ENCODE assay signal across 1 cellular context in the genomic region with DNA sequence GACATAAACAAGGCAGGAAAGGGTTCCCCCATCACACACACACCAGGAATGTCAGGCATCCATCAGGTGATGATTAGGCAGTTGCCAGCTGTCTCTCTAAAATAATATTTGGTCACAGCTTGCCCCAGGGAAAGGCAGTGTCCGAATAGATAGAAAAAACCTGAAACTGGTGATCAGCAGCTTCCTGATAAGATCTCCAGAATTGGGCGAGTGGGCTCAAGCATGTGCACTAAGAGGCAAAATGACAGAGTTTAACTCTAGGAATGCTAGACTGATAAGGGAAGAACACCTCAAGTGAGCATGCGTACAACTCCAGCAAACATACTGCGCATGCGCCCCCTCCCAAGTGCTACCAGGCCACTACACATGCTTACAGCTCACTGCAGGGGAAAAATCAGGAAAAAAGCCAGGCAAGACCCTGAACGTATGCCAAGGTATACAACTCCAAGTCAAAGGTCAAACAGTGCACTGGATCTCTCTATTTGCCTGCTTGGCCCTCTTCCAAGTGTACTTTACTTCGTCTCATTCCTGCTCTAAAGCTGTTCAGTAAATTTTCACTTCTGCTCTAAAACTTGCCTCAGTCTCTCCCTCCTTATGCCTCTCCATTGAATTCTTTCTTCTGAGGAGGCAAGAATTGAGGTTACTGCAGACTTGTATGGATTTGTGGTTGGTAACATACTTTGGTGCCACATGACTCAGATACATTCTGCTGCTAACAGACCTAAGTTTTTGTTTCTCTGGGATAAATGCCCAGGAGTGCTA.
A peak's percentile ranks its signal among the peaks of the same experiment; 100 is the strongest.
TF ChIP-seq lines count a peak whose summit lies in the region.

No MANE protein-coding gene starts in this region.

TF ChIP-seq in HepG2, 621 proteins besides CTCF, POLR2A, EP300 and RAD21 (continued from another document and continues in another):
- TF ChIP-seq, protein P1, sequence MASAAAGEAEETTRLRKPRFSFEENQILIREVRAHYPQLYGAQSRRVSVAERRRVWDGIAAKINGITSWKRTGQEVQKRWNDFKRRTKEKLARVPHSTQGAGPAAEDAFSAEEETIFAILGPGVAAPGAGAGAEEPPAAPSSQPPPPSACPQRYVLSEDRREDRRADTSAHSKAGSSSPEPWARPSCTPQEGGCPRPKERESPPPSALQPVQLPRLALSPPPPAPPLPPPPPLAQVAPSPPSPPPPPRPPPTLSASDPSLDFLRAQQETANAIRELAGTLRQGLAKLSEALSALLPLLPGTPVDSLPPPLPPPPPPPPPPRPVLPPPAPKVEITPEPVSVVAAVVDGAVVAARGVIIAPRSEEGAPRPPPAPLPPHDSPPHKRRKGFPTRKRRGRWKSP (CRISPR knock-in tag; IDR thresholded peaks at IDR 0.05): peak; percentile 52; the same call in 1 of the 2 replicates
- TF ChIP-seq IRX3 (CRISPR knock-in tag; IDR thresholded peaks at IDR 0.05; ENCODE audit: borderline replicate concordance, low read depth): no peak
- TF ChIP-seq RFXANK (CRISPR knock-in tag; IDR thresholded peaks at IDR 0.05): no peak
- no peak; the same call in 1 of the 2 replicates for TF ChIP-seq HOXA5 (CRISPR knock-in tag; IDR thresholded peaks at IDR 0.05)
- TF ChIP-seq, protein P2, sequence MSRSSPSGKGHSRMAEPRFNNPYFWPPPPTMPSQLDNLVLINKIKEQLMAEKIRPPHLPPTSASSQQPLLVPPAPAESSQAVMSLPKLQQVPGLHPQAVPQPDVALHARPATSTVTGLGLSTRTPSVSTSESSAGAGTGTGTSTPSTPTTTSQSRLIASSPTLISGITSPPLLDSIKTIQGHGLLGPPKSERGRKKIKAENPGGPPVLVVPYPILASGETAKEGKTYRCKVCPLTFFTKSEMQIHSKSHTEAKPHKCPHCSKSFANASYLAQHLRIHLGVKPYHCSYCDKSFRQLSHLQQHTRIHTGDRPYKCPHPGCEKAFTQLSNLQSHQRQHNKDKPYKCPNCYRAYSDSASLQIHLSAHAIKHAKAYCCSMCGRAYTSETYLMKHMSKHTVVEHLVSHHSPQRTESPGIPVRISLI (CRISPR knock-in tag; IDR thresholded peaks at IDR 0.05; ENCODE audit: borderline replicate concordance): peak; percentile 82; the same call in 1 of the 2 replicates
- TF ChIP-seq HNRNPH1 (optimal IDR thresholded peaks at IDR 0.05; ENCODE audit: low read depth, low read length): no peak
- TF ChIP-seq KLF9 (CRISPR knock-in tag; IDR thresholded peaks at IDR 0.05; ENCODE audit: low read depth): no peak
- TF ChIP-seq HMG20A (CRISPR knock-in tag; IDR thresholded peaks at IDR 0.05; ENCODE audit: borderline replicate concordance): peak; percentile 83
- TF ChIP-seq AKAP8 (CRISPR knock-in tag; IDR thresholded peaks at IDR 0.05): no peak
- no peak for TF ChIP-seq BRD4 (CRISPR knock-in tag; IDR thresholded peaks at IDR 0.05)
- TF ChIP-seq, protein P3, sequence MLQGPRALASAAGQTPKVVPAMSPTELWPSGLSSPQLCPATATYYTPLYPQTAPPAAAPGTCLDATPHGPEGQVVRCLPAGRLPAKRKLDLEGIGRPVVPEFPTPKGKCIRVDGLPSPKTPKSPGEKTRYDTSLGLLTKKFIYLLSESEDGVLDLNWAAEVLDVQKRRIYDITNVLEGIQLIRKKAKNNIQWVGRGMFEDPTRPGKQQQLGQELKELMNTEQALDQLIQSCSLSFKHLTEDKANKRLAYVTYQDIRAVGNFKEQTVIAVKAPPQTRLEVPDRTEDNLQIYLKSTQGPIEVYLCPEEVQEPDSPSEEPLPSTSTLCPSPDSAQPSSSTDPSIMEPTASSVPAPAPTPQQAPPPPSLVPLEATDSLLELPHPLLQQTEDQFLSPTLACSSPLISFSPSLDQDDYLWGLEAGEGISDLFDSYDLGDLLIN (CRISPR knock-in tag; IDR thresholded peaks at IDR 0.05; ENCODE audit: borderline replicate concordance): no peak
- TF ChIP-seq CEBPB (IDR thresholded peaks at IDR 0.05; ENCODE audit: borderline replicate concordance, low read depth, low read length): no peak
- TF ChIP-seq, protein P4, sequence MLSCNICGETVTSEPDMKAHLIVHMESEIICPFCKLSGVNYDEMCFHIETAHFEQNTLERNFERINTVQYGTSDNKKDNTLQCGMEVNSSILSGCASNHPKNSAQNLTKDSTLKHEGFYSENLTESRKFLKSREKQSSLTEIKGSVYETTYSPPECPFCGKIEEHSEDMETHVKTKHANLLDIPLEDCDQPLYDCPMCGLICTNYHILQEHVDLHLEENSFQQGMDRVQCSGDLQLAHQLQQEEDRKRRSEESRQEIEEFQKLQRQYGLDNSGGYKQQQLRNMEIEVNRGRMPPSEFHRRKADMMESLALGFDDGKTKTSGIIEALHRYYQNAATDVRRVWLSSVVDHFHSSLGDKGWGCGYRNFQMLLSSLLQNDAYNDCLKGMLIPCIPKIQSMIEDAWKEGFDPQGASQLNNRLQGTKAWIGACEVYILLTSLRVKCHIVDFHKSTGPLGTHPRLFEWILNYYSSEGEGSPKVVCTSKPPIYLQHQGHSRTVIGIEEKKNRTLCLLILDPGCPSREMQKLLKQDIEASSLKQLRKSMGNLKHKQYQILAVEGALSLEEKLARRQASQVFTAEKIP (CRISPR knock-in tag; IDR thresholded peaks at IDR 0.05; ENCODE audit: borderline replicate concordance): no peak
- no peak for TF ChIP-seq AGO2 (optimal IDR thresholded peaks at IDR 0.05; ENCODE audit: low read depth, low read length)
- TF ChIP-seq ZNF280D (CRISPR knock-in tag; IDR thresholded peaks at IDR 0.05): no peak
- TF ChIP-seq ZNF747 (CRISPR knock-in tag; IDR thresholded peaks at IDR 0.05; ENCODE audit: borderline replicate concordance): no peak
- TF ChIP-seq FOXA3 (CRISPR knock-in tag; IDR thresholded peaks at IDR 0.05): peak; percentile 91
- TF ChIP-seq, protein P5, sequence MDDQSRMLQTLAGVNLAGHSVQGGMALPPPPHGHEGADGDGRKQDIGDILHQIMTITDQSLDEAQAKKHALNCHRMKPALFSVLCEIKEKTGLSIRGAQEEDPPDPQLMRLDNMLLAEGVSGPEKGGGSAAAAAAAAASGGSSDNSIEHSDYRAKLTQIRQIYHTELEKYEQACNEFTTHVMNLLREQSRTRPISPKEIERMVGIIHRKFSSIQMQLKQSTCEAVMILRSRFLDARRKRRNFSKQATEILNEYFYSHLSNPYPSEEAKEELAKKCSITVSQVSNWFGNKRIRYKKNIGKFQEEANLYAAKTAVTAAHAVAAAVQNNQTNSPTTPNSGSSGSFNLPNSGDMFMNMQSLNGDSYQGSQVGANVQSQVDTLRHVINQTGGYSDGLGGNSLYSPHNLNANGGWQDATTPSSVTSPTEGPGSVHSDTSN (CRISPR knock-in tag; IDR thresholded peaks at IDR 0.05; ENCODE audit: borderline replicate concordance): no peak
- peak; percentile 55; the same call in 1 of the 2 replicates for TF ChIP-seq MYC (CRISPR knock-in tag; IDR thresholded peaks at IDR 0.05; ENCODE audit: borderline replicate concordance)
- TF ChIP-seq AHR (CRISPR knock-in tag; IDR thresholded peaks at IDR 0.05): no peak
- TF ChIP-seq ATF7 (IDR thresholded peaks at IDR 0.05): no peak
- no peak for TF ChIP-seq ATF7 (CRISPR knock-in tag; IDR thresholded peaks at IDR 0.05)
- no peak for TF ChIP-seq CENPT (CRISPR knock-in tag; IDR thresholded peaks at IDR 0.05; ENCODE audit: low read depth)
- no peak for TF ChIP-seq SNAI1 (CRISPR knock-in tag; IDR thresholded peaks at IDR 0.05; ENCODE audit: borderline replicate concordance)
- peak; percentile 55; the same call in 1 of the 2 replicates for TF ChIP-seq ZNF430 (CRISPR knock-in tag; IDR thresholded peaks at IDR 0.05)
- TF ChIP-seq, protein P6, sequence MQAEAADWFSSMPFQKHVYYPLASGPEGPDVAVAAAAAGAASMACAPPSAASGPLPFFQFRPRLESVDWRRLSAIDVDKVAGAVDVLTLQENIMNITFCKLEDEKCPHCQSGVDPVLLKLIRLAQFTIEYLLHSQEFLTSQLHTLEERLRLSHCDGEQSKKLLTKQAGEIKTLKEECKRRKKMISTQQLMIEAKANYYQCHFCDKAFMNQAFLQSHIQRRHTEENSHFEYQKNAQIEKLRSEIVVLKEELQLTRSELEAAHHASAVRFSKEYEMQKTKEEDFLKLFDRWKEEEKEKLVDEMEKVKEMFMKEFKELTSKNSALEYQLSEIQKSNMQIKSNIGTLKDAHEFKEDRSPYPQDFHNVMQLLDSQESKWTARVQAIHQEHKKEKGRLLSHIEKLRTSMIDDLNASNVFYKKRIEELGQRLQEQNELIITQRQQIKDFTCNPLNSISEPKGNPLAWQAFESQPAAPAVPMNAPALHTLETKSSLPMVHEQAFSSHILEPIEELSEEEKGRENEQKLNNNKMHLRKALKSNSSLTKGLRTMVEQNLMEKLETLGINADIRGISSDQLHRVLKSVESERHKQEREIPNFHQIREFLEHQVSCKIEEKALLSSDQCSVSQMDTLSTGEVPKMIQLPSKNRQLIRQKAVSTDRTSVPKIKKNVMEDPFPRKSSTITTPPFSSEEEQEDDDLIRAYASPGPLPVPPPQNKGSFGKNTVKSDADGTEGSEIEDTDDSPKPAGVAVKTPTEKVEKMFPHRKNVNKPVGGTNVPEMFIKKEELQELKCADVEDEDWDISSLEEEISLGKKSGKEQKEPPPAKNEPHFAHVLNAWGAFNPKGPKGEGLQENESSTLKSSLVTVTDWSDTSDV (CRISPR knock-in tag; IDR thresholded peaks at IDR 0.05): no peak
- TF ChIP-seq RAD51 (IDR thresholded peaks at IDR 0.05; ENCODE audit: borderline replicate concordance): no peak
- no peak for TF ChIP-seq ZNF3 (CRISPR knock-in tag; IDR thresholded peaks at IDR 0.05)
- TF ChIP-seq KDM4B (CRISPR knock-in tag; IDR thresholded peaks at IDR 0.05): no peak
- TF ChIP-seq PRDM15 (CRISPR knock-in tag; IDR thresholded peaks at IDR 0.05): 0 out of 2 replicates have a peak, but pooled peaks have one; percentile 37
- TF ChIP-seq, protein P7, sequence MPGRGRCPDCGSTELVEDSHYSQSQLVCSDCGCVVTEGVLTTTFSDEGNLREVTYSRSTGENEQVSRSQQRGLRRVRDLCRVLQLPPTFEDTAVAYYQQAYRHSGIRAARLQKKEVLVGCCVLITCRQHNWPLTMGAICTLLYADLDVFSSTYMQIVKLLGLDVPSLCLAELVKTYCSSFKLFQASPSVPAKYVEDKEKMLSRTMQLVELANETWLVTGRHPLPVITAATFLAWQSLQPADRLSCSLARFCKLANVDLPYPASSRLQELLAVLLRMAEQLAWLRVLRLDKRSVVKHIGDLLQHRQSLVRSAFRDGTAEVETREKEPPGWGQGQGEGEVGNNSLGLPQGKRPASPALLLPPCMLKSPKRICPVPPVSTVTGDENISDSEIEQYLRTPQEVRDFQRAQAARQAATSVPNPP (CRISPR knock-in tag; IDR thresholded peaks at IDR 0.05): no peak
- TF ChIP-seq, protein P8, sequence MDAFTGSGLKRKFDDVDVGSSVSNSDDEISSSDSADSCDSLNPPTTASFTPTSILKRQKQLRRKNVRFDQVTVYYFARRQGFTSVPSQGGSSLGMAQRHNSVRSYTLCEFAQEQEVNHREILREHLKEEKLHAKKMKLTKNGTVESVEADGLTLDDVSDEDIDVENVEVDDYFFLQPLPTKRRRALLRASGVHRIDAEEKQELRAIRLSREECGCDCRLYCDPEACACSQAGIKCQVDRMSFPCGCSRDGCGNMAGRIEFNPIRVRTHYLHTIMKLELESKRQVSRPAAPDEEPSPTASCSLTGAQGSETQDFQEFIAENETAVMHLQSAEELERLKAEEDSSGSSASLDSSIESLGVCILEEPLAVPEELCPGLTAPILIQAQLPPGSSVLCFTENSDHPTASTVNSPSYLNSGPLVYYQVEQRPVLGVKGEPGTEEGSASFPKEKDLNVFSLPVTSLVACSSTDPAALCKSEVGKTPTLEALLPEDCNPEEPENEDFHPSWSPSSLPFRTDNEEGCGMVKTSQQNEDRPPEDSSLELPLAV (CRISPR knock-in tag; conservative IDR thresholded peaks at IDR 0.05; ENCODE audit: low read depth): no peak
- TF ChIP-seq ERF (CRISPR knock-in tag; IDR thresholded peaks at IDR 0.05): no peak
- TF ChIP-seq SPEN (CRISPR knock-in tag; IDR thresholded peaks at IDR 0.05; ENCODE audit: low read depth): peak; percentile 56; the same call in 1 of the 2 replicates
